Comparison of ENCODE assay signal across 23 cellular contexts in genomic region chr9:28547469-28547981, GRCh38.
"Had no signal": no experiment of that assay in that cellular context is flagged by ENCODE, and none has a peak within 500 bp of the region (broad histone marks: within the 10 kb centered on the region; RNA-seq: fewer than 3 reads in every experiment).

No MANE protein-coding gene starts in this region.

- H2AFZ ChIP-seq: hepatocyte had no signal

- H3K36me3 ChIP-seq: esophagus muscularis mucosa, gastroesophageal sphincter, heart left ventricle, left ventricle myocardium inferior, lower lobe of right lung had no signal

- H3K4me3 ChIP-seq: coronary artery, dorsolateral prefrontal cortex, esophagus muscularis mucosa, gastroesophageal sphincter, heart left ventricle, hepatocyte, left ventricle myocardium inferior, lower lobe of right lung had no signal

- H3K27me3 ChIP-seq: dorsolateral prefrontal cortex, esophagus muscularis mucosa, foreskin keratinocyte, gastroesophageal sphincter, heart left ventricle, hepatocyte had no signal

- ATAC-seq: foreskin keratinocyte; gastroesophageal sphincter; heart left ventricle; left colon; left lobe of liver; lower lobe of right lung; naive thymus-derived CD4-positive, alpha-beta T cell; natural killer cell had no signal

- H3K27ac ChIP-seq: coronary artery, dorsolateral prefrontal cortex, esophagus muscularis mucosa, foreskin keratinocyte, gastroesophageal sphincter, heart left ventricle, hepatocyte, left ventricle myocardium inferior, lower lobe of right lung had no signal

- H3K4me2 ChIP-seq: hepatocyte had no signal

- DNase-seq: dermis blood vessel endothelial cell; dorsolateral prefrontal cortex; effector CD4-positive, alpha-beta T cell; effector memory CD4-positive, alpha-beta T cell; foreskin keratinocyte; heart left ventricle; hypothalamus; immature natural killer cell; islet precursor cell; kidney; kidney glomerular epithelial cell; left colon; left ventricle myocardium inferior; lower lobe of right lung; mesendoderm; midbrain; naive thymus-derived CD4-positive, alpha-beta T cell; natural killer cell had no signal

- H3K79me2 ChIP-seq: hepatocyte had no signal

- H3K9me3 ChIP-seq: gastroesophageal sphincter had no signal

- H3K4me1 ChIP-seq: esophagus muscularis mucosa, foreskin keratinocyte, gastroesophageal sphincter, heart left ventricle, left ventricle myocardium inferior, lower lobe of right lung had no signal
